Comparison of ENCODE assay signal across 12 cellular contexts in the genomic region with DNA sequence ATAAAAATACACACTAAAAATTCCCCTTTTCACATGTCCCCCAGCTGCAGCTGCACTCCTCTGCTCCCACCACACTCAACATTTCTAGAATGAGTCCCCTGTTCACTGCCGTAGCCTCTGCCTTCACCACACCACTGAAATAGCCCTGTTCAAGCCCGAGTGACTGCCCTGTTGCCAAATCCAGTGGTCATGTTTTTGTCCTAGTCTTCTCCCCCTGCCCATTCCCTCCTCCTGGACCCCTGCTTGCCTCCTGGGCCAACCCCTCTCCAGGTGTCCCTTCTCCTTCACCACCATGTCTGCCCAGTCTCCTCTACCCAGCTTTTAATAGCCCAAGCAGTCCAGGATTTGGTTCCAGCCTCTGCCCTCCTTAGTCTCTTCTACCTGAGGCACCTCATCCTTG.
A peak's percentile ranks its signal among the peaks of the same experiment; 100 is the strongest.
DNase-seq lines count a peak whose midpoint lies in the region; ATAC-seq and TF ChIP-seq lines count a peak whose summit lies in the region.
"Had no signal": no experiment of that assay in that cellular context is flagged by ENCODE, and none has a peak within 500 bp of the region (broad histone marks: within the 10 kb centered on the region; RNA-seq: fewer than 3 reads in every experiment).

No MANE protein-coding gene starts in this region.

- H3K36me3 Mint-ChIP-seq in GM23338 (ENCODE audit: low read depth) (no peaks in the 10 kb centered on the region), type B pancreatic cell (no peaks in the 10 kb centered on the region)
- peaks cover 0 to 2% (median 0%) of the 10 kb centered on the region in 3 donors for H3K36me3 Mint-ChIP-seq in CD8-positive, alpha-beta memory T cell

- peaks cover 10% of the 10 kb centered on the region; the same call in 1 of the 2 replicates for H3K4me1 ChIP-seq in GM23338 (ENCODE audit: insufficient read depth)
- no peaks in the 10 kb centered on the region for H3K4me1 ChIP-seq in CD8-positive, alpha-beta memory T cell (ENCODE audit: insufficient read depth, low read length)

- CTCF ChIA-PET in CD8-positive, alpha-beta memory T cell (lab: Charles Lee) = no interaction called here

- H3K4me1 Mint-ChIP-seq in GM23338 = peaks cover 18% of the 10 kb centered on the region
- H3K4me1 Mint-ChIP-seq in type B pancreatic cell (ENCODE audit: unreplicated experiment) = peaks cover 27% of the 10 kb centered on the region
- H3K4me1 Mint-ChIP-seq in CD8-positive, alpha-beta memory T cell = no peaks in the 10 kb centered on the region

- 0 out of 2 replicates have a peak, but pooled peaks cover 2% of the 10 kb centered on the region for H3K9me2 ChIP-seq in GM23338 (ENCODE audit: insufficient read depth)

- H3K4me3 Mint-ChIP-seq in GM23338 = no peak overlapping the region
- H3K4me3 Mint-ChIP-seq in type B pancreatic cell = no peak overlapping the region
- H3K4me3 Mint-ChIP-seq in CD8-positive, alpha-beta memory T cell = no peak overlapping the region
- H3K4me3 Mint-ChIP-seq: CD4-positive, alpha-beta T cell had no signal

- H3K9me3 ChIP-seq in CD8-positive, alpha-beta memory T cell (ENCODE audit: low read length) = no peaks in the 10 kb centered on the region

- H3K9me3 Mint-ChIP-seq in GM23338 (no peaks in the 10 kb centered on the region), type B pancreatic cell (no peaks in the 10 kb centered on the region)
- H3K9me3 Mint-ChIP-seq in CD8-positive, alpha-beta memory T cell = peaks cover 0 to 8% (median 7%) of the 10 kb centered on the region in 5 donors
- H3K9me3 Mint-ChIP-seq: CD4-positive, alpha-beta T cell had no signal

- no peaks in the 10 kb centered on the region for H4K20me1 ChIP-seq in GM23338 (replicated peaks; ENCODE audit: insufficient read depth)

- TF ChIP-seq CTCF in GM10266 (IDR thresholded peaks at IDR 0.05; ENCODE audit: control insufficient read depth, insufficient read depth, low read depth, missing control alignments) = no peak
- no peak for TF ChIP-seq CTCF in GM23338 (conservative IDR thresholded peaks at IDR 0.05; ENCODE audit: low read depth in 2 of 2)
- TF ChIP-seq CTCF in type B pancreatic cell (conservative IDR thresholded peaks at IDR 0.05) = no peak

- POLR2A ChIA-PET in CD8-positive, alpha-beta memory T cell (lab: Charles Lee) = no interaction called here

- H3K4me2 ChIP-seq in GM23338 = no peak overlapping the region

- H3K27me3 Mint-ChIP-seq in GM23338 (ENCODE audit: insufficient read depth, low read depth, poor library complexity) = peaks cover 3% of the 10 kb centered on the region
- peaks cover 8% of the 10 kb centered on the region for H3K27me3 Mint-ChIP-seq in type B pancreatic cell
- peaks cover 27 to 56% of the 10 kb centered on the region in 2 donors for H3K27me3 Mint-ChIP-seq in CD8-positive, alpha-beta memory T cell

- ATAC-seq in GM23338 = no peak

- no peaks in the 10 kb centered on the region for H3K36me3 ChIP-seq in GM23338 (ENCODE audit: insufficient read depth)
- H3K36me3 ChIP-seq in CD8-positive, alpha-beta memory T cell (ENCODE audit: insufficient read depth, low read length) = no peaks in the 10 kb centered on the region

- no peaks in the 10 kb centered on the region for H3K79me2 ChIP-seq in GM23338 (replicated peaks; ENCODE audit: insufficient read depth)

- H3K27ac ChIP-seq in GM23338 (ENCODE audit: low read depth) = no peak overlapping the region
- no peak overlapping the region for H3K27ac ChIP-seq in CD8-positive, alpha-beta memory T cell (ENCODE audit: low read depth, low read length)
- H3K27ac ChIP-seq: C4-2B had no signal

- no peaks in the 10 kb centered on the region for H3K27me3 ChIP-seq in GM23338 (ENCODE audit: insufficient read depth)
- no peaks in the 10 kb centered on the region for H3K27me3 ChIP-seq in CD8-positive, alpha-beta memory T cell (ENCODE audit: insufficient read depth, low read length, poor library complexity, severe bottlenecking)

- peak overlapping the region; percentile 63; the same call in 1 of the 2 replicates for H2AFZ ChIP-seq in GM23338

- 0 out of 2 replicates have a peak, but pooled peaks cover 2% of the 10 kb centered on the region for H3F3A ChIP-seq in GM23338 (replicated peaks; ENCODE audit: low read depth)

- peak; percentile 24 for DNase-seq in GM10266 (ENCODE audit: extremely low spot score)
- DNase-seq in GM23338 (ENCODE audit: low spot score) = no peak
- peak; percentile 24 for DNase-seq in islet precursor cell
- DNase-seq in type B pancreatic cell (ENCODE audit: extremely low spot score, unreplicated experiment) = no peak
- DNase-seq in KG1 (lab: John Stamatoyannopoulos, UW) = no peak
- DNase-seq in CD8-positive, alpha-beta memory T cell = no peak
- DNase-seq: ACHN; CD4-positive, alpha-beta T cell; DMS153; DMS79; GDM1 had no signal

- H3K4me3 ChIP-seq in GM23338 = no peak overlapping the region
- H3K4me3 ChIP-seq in CD8-positive, alpha-beta memory T cell (ENCODE audit: low read length) = no peak overlapping the region

- H3K27ac Mint-ChIP-seq in GM23338 = no peak overlapping the region
- peak overlapping the region; percentile 45 for H3K27ac Mint-ChIP-seq in type B pancreatic cell
- no peak overlapping the region for H3K27ac Mint-ChIP-seq in CD8-positive, alpha-beta memory T cell
- H3K27ac Mint-ChIP-seq: CD4-positive, alpha-beta T cell had no signal

TF ChIP-seq in GM23338, 12 proteins besides CTCF, POLR2A, EP300 and RAD21 (continues in another document):
- TF ChIP-seq CREB1 (CRISPR knock-in tag; IDR thresholded peaks at IDR 0.05; ENCODE audit: low read depth) (no peak), EZH2phosphoT487 (IDR thresholded peaks at IDR 0.05; ENCODE audit: unreplicated experiment) (no peak), JUNB (IDR thresholded peaks at IDR 0.05; ENCODE audit: unreplicated experiment) (no peak), ZNF114 (CRISPR knock-in tag; IDR thresholded peaks at IDR 0.05) (no peak), NANOG (IDR thresholded peaks at IDR 0.05; ENCODE audit: borderline replicate concordance) (no peak), STAT1 (IDR thresholded peaks at IDR 0.05; ENCODE audit: unreplicated experiment) (no peak), ZNF331 (CRISPR knock-in tag; IDR thresholded peaks at IDR 0.05; ENCODE audit: low read depth) (no peak)
- TF ChIP-seq, protein P1, sequence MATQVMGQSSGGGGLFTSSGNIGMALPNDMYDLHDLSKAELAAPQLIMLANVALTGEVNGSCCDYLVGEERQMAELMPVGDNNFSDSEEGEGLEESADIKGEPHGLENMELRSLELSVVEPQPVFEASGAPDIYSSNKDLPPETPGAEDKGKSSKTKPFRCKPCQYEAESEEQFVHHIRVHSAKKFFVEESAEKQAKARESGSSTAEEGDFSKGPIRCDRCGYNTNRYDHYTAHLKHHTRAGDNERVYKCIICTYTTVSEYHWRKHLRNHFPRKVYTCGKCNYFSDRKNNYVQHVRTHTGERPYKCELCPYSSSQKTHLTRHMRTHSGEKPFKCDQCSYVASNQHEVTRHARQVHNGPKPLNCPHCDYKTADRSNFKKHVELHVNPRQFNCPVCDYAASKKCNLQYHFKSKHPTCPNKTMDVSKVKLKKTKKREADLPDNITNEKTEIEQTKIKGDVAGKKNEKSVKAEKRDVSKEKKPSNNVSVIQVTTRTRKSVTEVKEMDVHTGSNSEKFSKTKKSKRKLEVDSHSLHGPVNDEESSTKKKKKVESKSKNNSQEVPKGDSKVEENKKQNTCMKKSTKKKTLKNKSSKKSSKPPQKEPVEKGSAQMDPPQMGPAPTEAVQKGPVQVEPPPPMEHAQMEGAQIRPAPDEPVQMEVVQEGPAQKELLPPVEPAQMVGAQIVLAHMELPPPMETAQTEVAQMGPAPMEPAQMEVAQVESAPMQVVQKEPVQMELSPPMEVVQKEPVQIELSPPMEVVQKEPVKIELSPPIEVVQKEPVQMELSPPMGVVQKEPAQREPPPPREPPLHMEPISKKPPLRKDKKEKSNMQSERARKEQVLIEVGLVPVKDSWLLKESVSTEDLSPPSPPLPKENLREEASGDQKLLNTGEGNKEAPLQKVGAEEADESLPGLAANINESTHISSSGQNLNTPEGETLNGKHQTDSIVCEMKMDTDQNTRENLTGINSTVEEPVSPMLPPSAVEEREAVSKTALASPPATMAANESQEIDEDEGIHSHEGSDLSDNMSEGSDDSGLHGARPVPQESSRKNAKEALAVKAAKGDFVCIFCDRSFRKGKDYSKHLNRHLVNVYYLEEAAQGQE (IDR thresholded peaks at IDR 0.05; ENCODE audit: unreplicated experiment) = no peak
- TF ChIP-seq, protein P2, sequence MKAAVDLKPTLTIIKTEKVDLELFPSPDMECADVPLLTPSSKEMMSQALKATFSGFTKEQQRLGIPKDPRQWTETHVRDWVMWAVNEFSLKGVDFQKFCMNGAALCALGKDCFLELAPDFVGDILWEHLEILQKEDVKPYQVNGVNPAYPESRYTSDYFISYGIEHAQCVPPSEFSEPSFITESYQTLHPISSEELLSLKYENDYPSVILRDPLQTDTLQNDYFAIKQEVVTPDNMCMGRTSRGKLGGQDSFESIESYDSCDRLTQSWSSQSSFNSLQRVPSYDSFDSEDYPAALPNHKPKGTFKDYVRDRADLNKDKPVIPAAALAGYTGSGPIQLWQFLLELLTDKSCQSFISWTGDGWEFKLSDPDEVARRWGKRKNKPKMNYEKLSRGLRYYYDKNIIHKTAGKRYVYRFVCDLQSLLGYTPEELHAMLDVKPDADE (IDR thresholded peaks at IDR 0.05) = no peak

Comparison
In these comparisons a context has a peak if more than half of its experiments do, and no peak if none do; other contexts are left out.
1. DNase-seq: peak in GM10266 (single experiment) and islet precursor cell (single experiment); none in GM23338 (single experiment), type B pancreatic cell (single experiment), KG1 (single experiment) and CD8-positive, alpha-beta memory T cell (0 of 5).